Comparison of ENCODE assay signal across 39 cellular contexts in the genomic region with DNA sequence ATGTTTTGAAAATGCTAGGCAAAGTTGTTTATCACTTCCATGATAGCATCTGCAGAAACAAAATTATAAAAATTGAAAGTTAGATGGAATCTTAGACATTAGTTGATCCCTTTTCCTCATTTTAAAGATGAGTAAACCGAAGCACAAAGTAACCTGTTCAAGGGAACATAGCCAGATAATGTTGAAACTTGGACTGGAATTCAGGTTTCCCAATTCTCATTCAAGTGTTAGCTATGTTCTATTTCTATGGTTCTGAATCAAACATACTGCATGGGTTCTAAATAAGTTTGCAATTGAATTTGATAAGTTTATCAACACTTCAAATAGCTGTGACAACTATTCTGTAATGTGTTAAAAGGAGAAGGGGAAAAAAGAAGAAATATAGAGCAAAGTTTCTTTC.
"Had no signal": no experiment of that assay in that cellular context is flagged by ENCODE, and none has a peak within 500 bp of the region (broad histone marks: within the 10 kb centered on the region; RNA-seq: fewer than 3 reads in every experiment).

No MANE protein-coding gene starts in this region.

- H3K4me1 Mint-ChIP-seq: activated naive CD4-positive, alpha-beta T cell treated with anti-CD3 and anti-CD28 coated beads, Interleukin-2, amount 10 ng/mL, durations not matched to agents 7 days and 5 days; activated naive CD4-positive, alpha-beta T cell treated with anti-CD3 and anti-CD28 coated beads, Interleukin-2, amount 50 U/mL, for 24 hours; activated naive CD8-positive, alpha-beta T cell treated with anti-CD3 and anti-CD28 coated beads for 36 hours; activated naive CD8-positive, alpha-beta T cell treated with anti-CD3 and anti-CD28 coated beads, Interleukin-2, amount 10 ng/mL, durations not matched to agents 7 days and 5 days; activated naive CD8-positive, alpha-beta T cell treated with anti-CD3 and anti-CD28 coated beads, Interleukin-2, amount 50 U/mL, for 24 hours; activated T-helper 17 cell treated with anti-CD3 and anti-CD28 coated beads, Interleukin-2, amount 50 U/mL, for 72 hours; central memory CD8-positive, alpha-beta T cell had no signal

- H3K36me3 ChIP-seq: adrenal gland, ascending aorta, brain microvascular endothelial cell, cardiac muscle cell had no signal

- DNase-seq: activated effector memory CD4-positive, alpha-beta T cell treated with anti-CD3 and anti-CD28 coated beads, Interleukin-2, amount 50 U/mL, for 16 hours; activated effector memory CD4-positive, alpha-beta T cell treated with Interleukin-2 at 50 U/mL for 16 hours; activated gamma-delta T cell; activated gamma-delta T cell treated with Interleukin-2 at 50 U/mL for 16 hours; activated naive CD4-positive, alpha-beta T cell; activated naive CD4-positive, alpha-beta T cell treated with anti-CD3 and anti-CD28 coated beads for 36 hours; activated naive CD4-positive, alpha-beta T cell treated with anti-CD3 and anti-CD28 coated beads, Interleukin-2, amount 10 ng/mL, durations not matched to agents 7 days and 5 days; activated naive CD4-positive, alpha-beta T cell treated with anti-CD3 and anti-CD28 coated beads, Interleukin-2, amount 50 U/mL, for 16 hours; activated naive CD4-positive, alpha-beta T cell treated with Interleukin-2 at 50 U/mL for 16 hours; activated naive CD8-positive, alpha-beta T cell treated with anti-CD3 and anti-CD28 coated beads for 36 hours; activated naive CD8-positive, alpha-beta T cell treated with anti-CD3 and anti-CD28 coated beads, Interleukin-2, amount 10 ng/mL, durations not matched to agents 7 days and 5 days; activated naive CD8-positive, alpha-beta T cell treated with anti-CD3 and anti-CD28 coated beads, Interleukin-2, amount 50 U/mL, for 24 hours; activated T-cell treated with anti-CD3 and anti-CD28 coated beads, Interleukin-2, amount 50 U/mL, for 1 hour; activated T-cell treated with anti-CD3 and anti-CD28 coated beads, Interleukin-2, amount 50 U/mL, for 24 hours; activated T-cell treated with anti-CD3 and anti-CD28 coated beads, Interleukin-2, amount 50 U/mL, for 4 hours; activated T-cell treated with anti-CD3 and anti-CD28 coated beads, Interleukin-2, amount 50 U/mL, for 48 hours; activated T-cell treated with anti-CD3 and anti-CD28 coated beads, Interleukin-2, amount 50 U/mL, for 72 hours; adrenal gland; amniotic stem cell; amygdala; anterior cingulate cortex; aorta; body of pancreas; brain microvascular endothelial cell; caudate nucleus; central memory CD4-positive, alpha-beta T cell; cerebellar nuclear complex had no signal

- H3K36me3 Mint-ChIP-seq: activated naive CD4-positive, alpha-beta T cell treated with anti-CD3 and anti-CD28 coated beads, Interleukin-2, amount 10 ng/mL, durations not matched to agents 7 days and 5 days; activated naive CD4-positive, alpha-beta T cell treated with anti-CD3 and anti-CD28 coated beads, Interleukin-2, amount 50 U/mL, for 24 hours; activated naive CD4-positive, alpha-beta T cell treated with anti-CD3 and anti-CD28 coated beads, Interleukin-2, amount 50 U/mL, for 72 hours; activated naive CD8-positive, alpha-beta T cell; activated naive CD8-positive, alpha-beta T cell treated with anti-CD3 and anti-CD28 coated beads for 36 hours; activated naive CD8-positive, alpha-beta T cell treated with anti-CD3 and anti-CD28 coated beads, Interleukin-2, amount 10 ng/mL, durations not matched to agents 7 days and 5 days; brain had no signal

- H3K4me1 ChIP-seq: adrenal gland, body of pancreas had no signal

- H3K4me3 ChIP-seq: adrenal gland, ascending aorta, body of pancreas, cardiac muscle cell had no signal

- H3K27ac ChIP-seq: adrenal gland, ascending aorta, body of pancreas, brain microvascular endothelial cell, cardiac muscle cell had no signal

- ATAC-seq: activated naive CD4-positive, alpha-beta T cell treated with anti-CD3 and anti-CD28 coated beads, Interleukin-2, amount 50 U/mL, for 72 hours; activated naive CD8-positive, alpha-beta T cell treated with anti-CD3 and anti-CD28 coated beads, Interleukin-2, amount 50 U/mL, for 24 hours; activated T-cell treated with anti-CD3 and anti-CD28 coated beads, Interleukin-2, amount 50 U/mL, for 4 hours; activated T-cell treated with anti-CD3 and anti-CD28 coated beads, Interleukin-2, amount 50 U/mL, for 72 hours; activated T-helper 17 cell treated with anti-CD3 and anti-CD28 coated beads, Interleukin-2, amount 50 U/mL, for 72 hours; body of pancreas had no signal

- H3K27me3 ChIP-seq: adrenal gland, ascending aorta, brain microvascular endothelial cell, cardiac muscle cell had no signal

- H3K27ac Mint-ChIP-seq: activated naive CD4-positive, alpha-beta T cell treated with anti-CD3 and anti-CD28 coated beads for 36 hours; activated naive CD4-positive, alpha-beta T cell treated with anti-CD3 and anti-CD28 coated beads, Interleukin-2, amount 10 ng/mL, durations not matched to agents 7 days and 5 days; activated naive CD4-positive, alpha-beta T cell treated with anti-CD3 and anti-CD28 coated beads, Interleukin-2, amount 50 U/mL, for 24 hours; activated naive CD4-positive, alpha-beta T cell treated with anti-CD3 and anti-CD28 coated beads, Interleukin-2, amount 50 U/mL, for 72 hours; activated naive CD8-positive, alpha-beta T cell; activated naive CD8-positive, alpha-beta T cell treated with anti-CD3 and anti-CD28 coated beads for 36 hours; activated naive CD8-positive, alpha-beta T cell treated with anti-CD3 and anti-CD28 coated beads, Interleukin-2, amount 10 ng/mL, durations not matched to agents 7 days and 5 days; activated naive CD8-positive, alpha-beta T cell treated with anti-CD3 and anti-CD28 coated beads, Interleukin-2, amount 50 U/mL, for 24 hours; activated T-cell treated with anti-CD3 and anti-CD28 coated beads, Interleukin-2, amount 50 U/mL, for 24 hours; activated T-cell treated with anti-CD3 and anti-CD28 coated beads, Interleukin-2, amount 50 U/mL, for 72 hours; activated T-helper 1 cell treated with anti-CD3 and anti-CD28 coated beads, Interleukin-12 subunit alpha, Interleukin-12 subunit beta, Interleukin-2, Interleukin-4 antibody, amounts not matched to agents 30 ng/mL and 10 ng/mL and 1 ng/mL, durations not matched to agents 14 hours and 24 hours and 36 hours; activated T-helper 17 cell treated with anti-CD3 and anti-CD28 coated beads, Interleukin-2, amount 50 U/mL, for 72 hours; activated T-helper 2 cell treated with anti-CD3 and anti-CD28 coated beads, Interferon-gamma antibody, Interleukin-2, Interleukin-4, amounts not matched to agents 10 μg/mL and 5 μg/mL and 100 μg/mL, durations not matched to agents 14 hours and 24 hours and 36 hours had no signal

- FAIRE-seq: astrocyte, bronchial epithelial cell had no signal

- H3K4me3 Mint-ChIP-seq: activated naive CD4-positive, alpha-beta T cell treated with anti-CD3 and anti-CD28 coated beads for 36 hours; activated naive CD4-positive, alpha-beta T cell treated with anti-CD3 and anti-CD28 coated beads, Interleukin-2, amount 10 ng/mL, durations not matched to agents 7 days and 5 days; activated naive CD4-positive, alpha-beta T cell treated with anti-CD3 and anti-CD28 coated beads, Interleukin-2, amount 50 U/mL, for 24 hours; activated naive CD8-positive, alpha-beta T cell; activated naive CD8-positive, alpha-beta T cell treated with anti-CD3 and anti-CD28 coated beads for 36 hours; activated naive CD8-positive, alpha-beta T cell treated with anti-CD3 and anti-CD28 coated beads, Interleukin-2, amount 10 ng/mL, durations not matched to agents 7 days and 5 days; activated naive CD8-positive, alpha-beta T cell treated with anti-CD3 and anti-CD28 coated beads, Interleukin-2, amount 50 U/mL, for 24 hours; activated T-cell treated with anti-CD3 and anti-CD28 coated beads, Interleukin-2, amount 50 U/mL, for 24 hours; activated T-cell treated with anti-CD3 and anti-CD28 coated beads, Interleukin-2, amount 50 U/mL, for 4 hours; activated T-cell treated with anti-CD3 and anti-CD28 coated beads, Interleukin-2, amount 50 U/mL, for 72 hours; activated T-helper 1 cell treated with anti-CD3 and anti-CD28 coated beads, Interleukin-12 subunit alpha, Interleukin-12 subunit beta, Interleukin-2, Interleukin-4 antibody, amounts not matched to agents 30 ng/mL and 10 ng/mL and 1 ng/mL, durations not matched to agents 14 hours and 24 hours and 36 hours; activated T-helper 17 cell treated with anti-CD3 and anti-CD28 coated beads, Interleukin-2, amount 50 U/mL, for 72 hours; brain; central memory CD8-positive, alpha-beta T cell had no signal

- H3K27me3 Mint-ChIP-seq: activated naive CD4-positive, alpha-beta T cell treated with anti-CD3 and anti-CD28 coated beads, Interleukin-2, amount 10 ng/mL, durations not matched to agents 7 days and 5 days; activated naive CD4-positive, alpha-beta T cell treated with anti-CD3 and anti-CD28 coated beads, Interleukin-2, amount 50 U/mL, for 24 hours; activated naive CD8-positive, alpha-beta T cell; activated naive CD8-positive, alpha-beta T cell treated with anti-CD3 and anti-CD28 coated beads for 36 hours; activated naive CD8-positive, alpha-beta T cell treated with anti-CD3 and anti-CD28 coated beads, Interleukin-2, amount 10 ng/mL, durations not matched to agents 7 days and 5 days; activated naive CD8-positive, alpha-beta T cell treated with anti-CD3 and anti-CD28 coated beads, Interleukin-2, amount 50 U/mL, for 24 hours; activated T-cell treated with anti-CD3 and anti-CD28 coated beads, Interleukin-2, amount 50 U/mL, for 24 hours; activated T-helper 17 cell treated with anti-CD3 and anti-CD28 coated beads, Interleukin-2, amount 50 U/mL, for 72 hours; brain; central memory CD8-positive, alpha-beta T cell had no signal

- H3K9me3 Mint-ChIP-seq: activated naive CD4-positive, alpha-beta T cell treated with anti-CD3 and anti-CD28 coated beads, Interleukin-2, amount 10 ng/mL, durations not matched to agents 7 days and 5 days; activated naive CD8-positive, alpha-beta T cell treated with anti-CD3 and anti-CD28 coated beads for 36 hours; activated naive CD8-positive, alpha-beta T cell treated with anti-CD3 and anti-CD28 coated beads, Interleukin-2, amount 50 U/mL, for 24 hours; activated T-helper 1 cell treated with anti-CD3 and anti-CD28 coated beads, Interleukin-12 subunit alpha, Interleukin-12 subunit beta, Interleukin-2, Interleukin-4 antibody, amounts not matched to agents 30 ng/mL and 10 ng/mL and 1 ng/mL, durations not matched to agents 14 hours and 24 hours and 36 hours; activated T-helper 2 cell treated with anti-CD3 and anti-CD28 coated beads, Interferon-gamma antibody, Interleukin-2, Interleukin-4, amounts not matched to agents 10 μg/mL and 5 μg/mL and 100 μg/mL, durations not matched to agents 14 hours and 24 hours and 36 hours; brain; central memory CD8-positive, alpha-beta T cell had no signal

- H3K9me3 ChIP-seq: adrenal gland, ascending aorta, body of pancreas had no signal
